Comparison of ENCODE assay signal across 13 cellular contexts in the genomic region with DNA sequence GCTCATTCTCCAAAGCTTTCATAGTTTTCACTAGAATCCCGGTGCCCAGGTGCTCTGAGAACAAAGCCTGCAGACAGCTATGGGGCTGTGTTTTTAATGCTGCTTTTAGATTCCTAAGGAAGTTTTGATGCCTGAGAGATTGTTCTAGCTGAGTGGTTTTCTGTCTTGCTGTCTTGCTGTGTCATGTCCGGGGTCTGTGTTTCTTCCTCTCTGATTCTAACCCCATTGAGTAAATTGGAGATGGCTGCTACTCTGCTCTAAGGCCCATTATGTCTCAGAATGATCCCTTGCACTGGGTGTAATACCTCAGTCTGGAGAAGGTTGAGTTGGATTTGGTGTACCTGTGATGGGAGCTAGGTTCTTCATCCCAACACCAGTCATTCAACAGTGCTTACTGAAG.
DNase-seq lines count a peak whose midpoint lies in the region; ATAC-seq and TF ChIP-seq lines count a peak whose summit lies in the region.
"Had no signal": no experiment of that assay in that cellular context is flagged by ENCODE, and none has a peak within 500 bp of the region (broad histone marks: within the 10 kb centered on the region; RNA-seq: fewer than 3 reads in every experiment).

No MANE protein-coding gene starts in this region.

- H3K27ac Mint-ChIP-seq in activated CD8-positive, alpha-beta T cell treated with anti-CD3 and anti-CD28 coated beads for 36 hours: peak overlapping the region; percentile 56
- H3K27ac Mint-ChIP-seq in memory B cell: peak overlapping the region; percentile 7
- no peak overlapping the region for H3K27ac Mint-ChIP-seq in effector memory CD8-positive, alpha-beta T cell
- H3K27ac Mint-ChIP-seq: activated CD4-positive, alpha-beta T cell treated with anti-CD3 and anti-CD28 coated beads, Interleukin-2, amount 10 ng/mL, durations not matched to agents 7 days and 5 days had no signal

- H3K27me3 ChIP-seq in cardiac muscle cell: no peaks in the 10 kb centered on the region
- H3K27me3 ChIP-seq in upper lobe of right lung: no peaks in the 10 kb centered on the region
- H3K27me3 ChIP-seq in foreskin keratinocyte: no peaks in the 10 kb centered on the region

- POLR2A ChIA-PET in activated CD8-positive, alpha-beta T cell treated with anti-CD3 and anti-CD28 coated beads for 36 hours (lab: Charles Lee): no interaction called here

- peak; percentile 17 for ATAC-seq in activated CD8-positive, alpha-beta T cell treated with anti-CD3 and anti-CD28 coated beads for 36 hours
- ATAC-seq in memory B cell (ENCODE audit: low read depth) (peak; percentile 46), upper lobe of right lung (peak; percentile 18), GM21723 (IDR thresholded peaks at IDR 0.05; ENCODE audit: unreplicated experiment) (no peak), foreskin keratinocyte (no peak)
- ATAC-seq in effector memory CD8-positive, alpha-beta T cell (replicated peaks): no peak
- ATAC-seq: natural killer cell treated with Interleukin-12 subunit alpha and Interleukin-12 subunit beta and Interleukin-15 and Interleukin-18, amount 100 ng/mL, for 72 hours had no signal

- intact Hi-C loops in cardiac septum (cut with DNase I): loop anchor here (10.0 kb wide), 1 partner anchor 156 kb away; no protein-coding TSS in a partner anchor
- intact Hi-C loops in activated CD8-positive, alpha-beta T cell treated with anti-CD3 and anti-CD28 coated beads for 36 hours (cut with micrococcal nuclease): no loop called here
- intact Hi-C loops in upper lobe of right lung (cut with DNase I): no loop called here

- H3K36me3 ChIP-seq in cardiac muscle cell: no peaks in the 10 kb centered on the region
- H3K36me3 ChIP-seq in upper lobe of right lung: peaks cover 8% of the 10 kb centered on the region
- H3K36me3 ChIP-seq: HAP-1 had no signal

- CTCF ChIA-PET in activated CD8-positive, alpha-beta T cell treated with anti-CD3 and anti-CD28 coated beads for 36 hours (lab: Charles Lee): no interaction called here

- H3K4me1 ChIP-seq in cardiac muscle cell (ENCODE audit: low read depth) (peaks cover 24% of the 10 kb centered on the region), upper lobe of right lung (peaks cover 37% of the 10 kb centered on the region), foreskin keratinocyte (peaks cover 6% of the 10 kb centered on the region)

- H3K27me3 Mint-ChIP-seq in activated CD8-positive, alpha-beta T cell treated with anti-CD3 and anti-CD28 coated beads for 36 hours: no peaks in the 10 kb centered on the region
- no peaks in the 10 kb centered on the region for H3K27me3 Mint-ChIP-seq in memory B cell
- H3K27me3 Mint-ChIP-seq in effector memory CD8-positive, alpha-beta T cell: no peaks in the 10 kb centered on the region
- H3K27me3 Mint-ChIP-seq: activated CD4-positive, alpha-beta T cell treated with anti-CD3 and anti-CD28 coated beads, Interleukin-2, amount 10 ng/mL, durations not matched to agents 7 days and 5 days; natural killer cell treated with Interleukin-12 subunit alpha and Interleukin-12 subunit beta and Interleukin-15 and Interleukin-18, amount 100 ng/mL, for 72 hours had no signal

- H3K36me3 Mint-ChIP-seq in activated CD8-positive, alpha-beta T cell treated with anti-CD3 and anti-CD28 coated beads for 36 hours (ENCODE audit: low read depth): peaks cover 4% of the 10 kb centered on the region
- H3K36me3 Mint-ChIP-seq in memory B cell: peaks cover 10% of the 10 kb centered on the region
- H3K36me3 Mint-ChIP-seq in effector memory CD8-positive, alpha-beta T cell (ENCODE audit: insufficient read depth): peaks cover 15% of the 10 kb centered on the region
- H3K36me3 Mint-ChIP-seq: natural killer cell treated with Interleukin-12 subunit alpha and Interleukin-12 subunit beta and Interleukin-15 and Interleukin-18, amount 100 ng/mL, for 72 hours had no signal

- H3K27ac ChIP-seq in cardiac muscle cell: peak overlapping the region; percentile 81
- no peak overlapping the region for H3K27ac ChIP-seq in upper lobe of right lung
- no peak overlapping the region for H3K27ac ChIP-seq in foreskin keratinocyte

- DNase-seq in cardiac muscle cell (ENCODE audit: low read depth in 1 of 2, low spot score in 1 of 2) (no peak), cardiac septum (ENCODE audit: low spot score) (no peak), memory B cell (ENCODE audit: low spot score in 2 of 2) (no peak), upper lobe of right lung (no peak), foreskin keratinocyte (no peak)
- DNase-seq in activated CD8-positive, alpha-beta T cell treated with anti-CD3 and anti-CD28 coated beads for 36 hours: no peak
- DNase-seq in effector memory CD8-positive, alpha-beta T cell: no peak
- DNase-seq: activated CD4-positive, alpha-beta T cell treated with anti-CD3 and anti-CD28 coated beads, Interleukin-2, amount 10 ng/mL, durations not matched to agents 7 days and 5 days; AML-193; NCI-H524 treated with DMSO at 0.1 percent for 48 hours had no signal

- no peak overlapping the region for H3K4me3 Mint-ChIP-seq in activated CD8-positive, alpha-beta T cell treated with anti-CD3 and anti-CD28 coated beads for 36 hours
- H3K4me3 Mint-ChIP-seq in memory B cell: peak overlapping the region; percentile 31
- peak overlapping the region in 1 of 2 donors; percentile 25 for H3K4me3 Mint-ChIP-seq in effector memory CD8-positive, alpha-beta T cell
- H3K4me3 Mint-ChIP-seq: activated CD4-positive, alpha-beta T cell treated with anti-CD3 and anti-CD28 coated beads, Interleukin-2, amount 10 ng/mL, durations not matched to agents 7 days and 5 days; natural killer cell treated with Interleukin-12 subunit alpha and Interleukin-12 subunit beta and Interleukin-15 and Interleukin-18, amount 100 ng/mL, for 72 hours had no signal

- TF ChIP-seq CTCF in cardiac muscle cell (IDR thresholded peaks at IDR 0.05; ENCODE audit: low read depth, low read length): no peak
- no peak for TF ChIP-seq CTCF in activated CD8-positive, alpha-beta T cell treated with anti-CD3 and anti-CD28 coated beads for 36 hours (IDR thresholded peaks at IDR 0.05)
- no peak for TF ChIP-seq CTCF in upper lobe of right lung (IDR thresholded peaks at IDR 0.05)
- no peak for TF ChIP-seq CTCF in foreskin keratinocyte (conservative IDR thresholded peaks at IDR 0.05)

- no peaks in the 10 kb centered on the region for H3K9me3 ChIP-seq in cardiac muscle cell (ENCODE audit: low read depth)
- no peaks in the 10 kb centered on the region for H3K9me3 ChIP-seq in upper lobe of right lung
- H3K9me3 ChIP-seq: HAP-1 had no signal

- peaks cover 68% of the 10 kb centered on the region for H3K4me1 Mint-ChIP-seq in activated CD8-positive, alpha-beta T cell treated with anti-CD3 and anti-CD28 coated beads for 36 hours (ENCODE audit: low read depth)
- peaks cover 46% of the 10 kb centered on the region for H3K4me1 Mint-ChIP-seq in memory B cell
- H3K4me1 Mint-ChIP-seq in effector memory CD8-positive, alpha-beta T cell (ENCODE audit: low read depth in 2 of 2): peaks cover 50 to 71% of the 10 kb centered on the region in 2 donors

- no peak overlapping the region for H3K4me3 ChIP-seq in cardiac muscle cell
- H3K4me3 ChIP-seq in upper lobe of right lung: no peak overlapping the region
- H3K4me3 ChIP-seq: HAP-1 had no signal

- no peaks in the 10 kb centered on the region for H3K9me3 Mint-ChIP-seq in activated CD8-positive, alpha-beta T cell treated with anti-CD3 and anti-CD28 coated beads for 36 hours
- no peaks in the 10 kb centered on the region for H3K9me3 Mint-ChIP-seq in memory B cell
- H3K9me3 Mint-ChIP-seq in effector memory CD8-positive, alpha-beta T cell: no peaks in the 10 kb centered on the region
- H3K9me3 Mint-ChIP-seq: activated CD4-positive, alpha-beta T cell treated with anti-CD3 and anti-CD28 coated beads, Interleukin-2, amount 10 ng/mL, durations not matched to agents 7 days and 5 days; natural killer cell treated with Interleukin-12 subunit alpha and Interleukin-12 subunit beta and Interleukin-15 and Interleukin-18, amount 100 ng/mL, for 72 hours had no signal

Comparison
In these comparisons a context has a peak if more than half of its experiments do, and no peak if none do; other contexts are left out.
1. ATAC-seq: peak in activated CD8-positive, alpha-beta T cell treated with anti-CD3 and anti-CD28 coated beads for 36 hours (single experiment), memory B cell (single experiment) and upper lobe of right lung (single experiment); none in GM21723 (single experiment), effector memory CD8-positive, alpha-beta T cell (single experiment) and foreskin keratinocyte (single experiment).
2. H3K27ac Mint-ChIP-seq: peak in activated CD8-positive, alpha-beta T cell treated with anti-CD3 and anti-CD28 coated beads for 36 hours (single experiment) and memory B cell (single experiment); none in effector memory CD8-positive, alpha-beta T cell (0 of 2).